In the genomic region with DNA sequence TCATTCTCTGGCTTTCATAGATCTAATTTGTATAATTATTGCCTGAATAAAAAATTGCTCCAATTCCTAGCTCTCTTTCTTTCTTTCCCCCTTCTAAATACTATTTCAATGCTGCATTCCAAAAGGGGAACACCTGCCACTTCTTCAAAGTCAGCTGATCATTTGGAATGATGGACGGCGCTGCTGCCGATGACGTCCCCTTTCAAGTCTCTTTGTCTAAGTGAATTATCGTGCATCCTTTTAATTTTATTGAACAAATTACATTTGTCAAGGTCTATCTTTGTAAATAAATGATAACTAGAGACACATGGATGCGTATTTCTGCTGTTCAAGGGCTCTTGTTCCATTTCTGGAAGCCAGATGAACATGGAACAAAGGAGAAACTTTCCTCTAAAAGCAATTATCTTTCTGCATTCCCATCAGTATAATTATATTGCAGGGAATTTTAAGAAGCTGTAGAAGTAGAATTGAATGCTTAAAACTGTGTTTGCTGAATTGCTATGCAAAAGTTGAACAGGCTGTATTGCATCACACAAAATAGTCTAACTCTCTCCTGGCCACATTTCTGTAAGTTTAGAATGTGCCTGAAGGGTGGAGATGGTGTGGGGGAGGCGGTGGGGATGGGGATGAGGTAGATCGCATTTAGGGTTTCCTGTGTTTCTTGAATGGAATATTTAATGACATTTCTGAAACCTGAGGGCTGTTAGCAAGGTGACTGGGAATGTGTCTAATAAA, we compare ENCODE assay signal across 25 cellular contexts.
"Had no signal": no experiment of that assay in that cellular context is flagged by ENCODE, and none has a peak within 500 bp of the region (broad histone marks: within the 10 kb centered on the region; RNA-seq: fewer than 3 reads in every experiment).

No MANE protein-coding gene starts in this region.

- DNase-seq: activated CD4-positive, alpha-beta memory T cell treated with anti-CD3 and anti-CD28 coated beads, Interleukin-2, amount 10 ng/mL, durations not matched to agents 7 days and 5 days; activated CD4-positive, alpha-beta T cell treated with anti-CD3 and anti-CD28 coated beads for 36 hours; activated CD4-positive, alpha-beta T cell treated with anti-CD3 and anti-CD28 coated beads, Interleukin-2, amount 50 U/mL, for 1 hour; activated gamma-delta T cell; activated naive CD4-positive, alpha-beta T cell treated with anti-CD3 and anti-CD28 coated beads, Interleukin-2, amount 10 ng/mL, durations not matched to agents 7 days and 5 days; activated naive CD8-positive, alpha-beta T cell treated with anti-CD3 and anti-CD28 coated beads for 36 hours; activated T-cell treated with anti-CD3 and anti-CD28 coated beads for 4 hours; activated T-cell treated with anti-CD3 and anti-CD28 coated beads, Interleukin-2, amount 50 U/mL, for 48 hours; adrenal gland; aorta; central memory CD4-positive, alpha-beta T cell; Kasumi-1; KBM-7; NCI-H1092 treated with DMSO at 0.1 percent for 48 hours; NCI-H1436 treated with DMSO at 0.1 percent for 48 hours; NCI-H187; NCI-H2081; NCI-H2171 treated with DMSO at 0.1 percent for 48 hours; NCI-H345; NCI-H524 treated with DMSO at 0.1 percent for 48 hours; NCI-H82; SIG-M5; T-helper 1 cell; WERI-Rb-1 had no signal

- H3K9me3 Mint-ChIP-seq: activated CD4-positive, alpha-beta memory T cell treated with anti-CD3 and anti-CD28 coated beads, Interleukin-2, amount 10 ng/mL, durations not matched to agents 7 days and 5 days; activated naive CD4-positive, alpha-beta T cell treated with anti-CD3 and anti-CD28 coated beads, Interleukin-2, amount 10 ng/mL, durations not matched to agents 7 days and 5 days; activated naive CD8-positive, alpha-beta T cell treated with anti-CD3 and anti-CD28 coated beads for 36 hours; activated T-helper 17 cell treated with anti-CD3 and anti-CD28 coated beads, Interleukin-2, amount 50 U/mL, for 72 hours had no signal

- H3K4me3 Mint-ChIP-seq: activated CD4-positive, alpha-beta memory T cell treated with anti-CD3 and anti-CD28 coated beads, Interleukin-2, amount 10 ng/mL, durations not matched to agents 7 days and 5 days; activated CD4-positive, alpha-beta T cell treated with anti-CD3 and anti-CD28 coated beads for 36 hours; activated naive CD4-positive, alpha-beta T cell treated with anti-CD3 and anti-CD28 coated beads, Interleukin-2, amount 10 ng/mL, durations not matched to agents 7 days and 5 days; activated naive CD8-positive, alpha-beta T cell treated with anti-CD3 and anti-CD28 coated beads for 36 hours; activated T-helper 17 cell treated with anti-CD3 and anti-CD28 coated beads, Interleukin-2, amount 50 U/mL, for 72 hours had no signal

- H3K27ac Mint-ChIP-seq: activated CD4-positive, alpha-beta memory T cell treated with anti-CD3 and anti-CD28 coated beads, Interleukin-2, amount 10 ng/mL, durations not matched to agents 7 days and 5 days; activated CD4-positive, alpha-beta T cell treated with anti-CD3 and anti-CD28 coated beads for 36 hours; activated naive CD4-positive, alpha-beta T cell treated with anti-CD3 and anti-CD28 coated beads, Interleukin-2, amount 10 ng/mL, durations not matched to agents 7 days and 5 days; activated naive CD8-positive, alpha-beta T cell treated with anti-CD3 and anti-CD28 coated beads for 36 hours; activated T-helper 17 cell treated with anti-CD3 and anti-CD28 coated beads, Interleukin-2, amount 50 U/mL, for 72 hours had no signal

- H3K36me3 Mint-ChIP-seq: activated naive CD4-positive, alpha-beta T cell treated with anti-CD3 and anti-CD28 coated beads, Interleukin-2, amount 10 ng/mL, durations not matched to agents 7 days and 5 days; activated naive CD8-positive, alpha-beta T cell treated with anti-CD3 and anti-CD28 coated beads for 36 hours had no signal

- H3K4me1 Mint-ChIP-seq: activated T-helper 17 cell treated with anti-CD3 and anti-CD28 coated beads, Interleukin-2, amount 50 U/mL, for 72 hours had no signal
